In the genomic region with DNA sequence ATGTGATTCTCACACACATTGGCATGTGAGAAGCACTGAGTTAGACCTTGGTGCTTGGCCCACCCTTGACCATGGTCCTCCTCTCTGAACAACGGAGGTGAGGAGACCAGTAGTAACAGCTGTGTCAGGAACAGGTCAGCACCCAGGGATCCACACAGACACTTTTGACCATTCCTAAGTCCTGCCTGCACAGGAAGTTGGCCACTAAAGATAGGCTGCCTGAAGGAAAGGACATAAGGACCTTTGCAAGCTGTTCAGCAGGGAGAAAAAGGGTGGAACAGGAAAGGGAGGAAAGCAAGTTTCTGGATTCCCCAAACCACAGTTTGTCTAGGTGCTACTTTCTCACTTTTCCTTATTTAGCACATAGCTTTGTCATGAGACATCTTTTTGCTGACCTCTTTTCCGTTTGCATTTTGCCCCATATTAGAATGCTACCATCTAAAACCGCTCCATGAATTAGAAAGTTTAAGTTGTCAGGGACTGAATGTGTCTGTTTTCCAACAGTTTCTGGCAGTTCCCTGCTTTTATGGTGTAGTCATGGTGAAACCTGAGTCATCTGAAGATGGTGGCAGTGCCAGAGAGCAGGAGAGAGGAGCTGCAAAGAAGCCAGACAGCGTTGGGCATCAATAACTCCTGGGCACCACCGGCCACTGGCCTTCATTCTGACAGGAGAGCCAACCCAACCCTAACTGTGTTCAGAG, we compare ENCODE assay signal across 8 cellular contexts. TPM values are rescaled to one million over a fixed set of nuclear protein-coding genes. Genes with fewer than 3 reads are reported as not detected.
A peak's percentile ranks its signal among the peaks of the same experiment; 100 is the strongest.
DNase-seq lines count a peak whose midpoint lies in the region; ATAC-seq and TF ChIP-seq lines count a peak whose summit lies in the region.

No MANE protein-coding gene starts in this region.

- DNase-seq in HCEC 1CT (peak; percentile 43), activated B cell treated with CpG ODN at 0.5 μM for 24 hours (no peak), globus pallidus (ENCODE audit: low spot score) (peak; percentile 51), DMS79 treated with DMSO at 0.1 percent for 48 hours (lab: John Stamatoyannopoulos, UW) (no peak), ecto neural progenitor cell (ENCODE audit: low spot score) (no peak)
- DNase-seq in effector CD8-positive, alpha-beta T cell (lab: John Stamatoyannopoulos, UW), result no peak

- H3K27me3 Mint-ChIP-seq in activated B cell treated with CpG ODN at 0.5 μM for 24 hours, result peaks cover 54% of the 10 kb centered on the region

- peaks cover 23% of the 10 kb centered on the region for H3K4me1 Mint-ChIP-seq in activated B cell treated with CpG ODN at 0.5 μM for 24 hours

- POLR2A ChIA-PET in activated B cell treated with CpG ODN at 0.5 μM for 24 hours (lab: Charles Lee), result no interaction called here

- no peaks in the 10 kb centered on the region for H3K36me3 Mint-ChIP-seq in activated B cell treated with CpG ODN at 0.5 μM for 24 hours (ENCODE audit: low read depth)

- intact Hi-C loops in activated B cell treated with CpG ODN at 0.5 μM for 24 hours (cut with micrococcal nuclease), result no loop called here

- no peak for TF ChIP-seq CTCF in activated B cell treated with CpG ODN at 0.5 μM for 24 hours (IDR thresholded peaks at IDR 0.05)

- H3K9me3 Mint-ChIP-seq in activated B cell treated with CpG ODN at 0.5 μM for 24 hours, result no peaks in the 10 kb centered on the region

- H3K27ac Mint-ChIP-seq in activated B cell treated with CpG ODN at 0.5 μM for 24 hours, result no peak overlapping the region

- H3K4me3 ChIP-seq in skin epidermis, result peak overlapping the region in 6 of 7 experiments; percentile 53 to 85 (median 62)

- H3K27ac ChIP-seq in skin epidermis, result peak overlapping the region in 20 of 21 experiments; percentile 77 to 98 (median 91)

- CTCF ChIA-PET in activated B cell treated with CpG ODN at 0.5 μM for 24 hours (lab: Charles Lee), result no interaction called here

- H3K4me3 Mint-ChIP-seq in activated B cell treated with CpG ODN at 0.5 μM for 24 hours, result peak overlapping the region; percentile 73

- no peak for ATAC-seq in activated B cell treated with CpG ODN at 0.5 μM for 24 hours (ENCODE audit: low read depth)
- ATAC-seq in GM19455 (IDR thresholded peaks at IDR 0.05; ENCODE audit: unreplicated experiment), result no peak

RNA-seq across cellular contexts. Expression of gene CD109, which starts 1.1 kb away (rescaled TPM):
- 0.61 and 0.69 TPM in 2 replicates for total RNA-seq in activated B cell treated with CpG ODN at 0.5 μM for 24 hours

RNA-seq across cellular contexts. Expression of gene SLC17A5, which starts 41.1 kb away (rescaled TPM):
- total RNA-seq in activated B cell treated with CpG ODN at 0.5 μM for 24 hours, result 6.3 and 7.5 TPM in 2 replicates

Comparison
In these comparisons a context has a peak if more than half of its experiments do, and no peak if none do; other contexts are left out.
1. DNase-seq: peak in HCEC 1CT (single experiment) and globus pallidus (single experiment); none in activated B cell treated with CpG ODN at 0.5 μM for 24 hours (single experiment), DMS79 treated with DMSO at 0.1 percent for 48 hours (single experiment), ecto neural progenitor cell (single experiment) and effector CD8-positive, alpha-beta T cell (single experiment).